Comparison of ENCODE assay signal across 1 cellular context in the genomic region with DNA sequence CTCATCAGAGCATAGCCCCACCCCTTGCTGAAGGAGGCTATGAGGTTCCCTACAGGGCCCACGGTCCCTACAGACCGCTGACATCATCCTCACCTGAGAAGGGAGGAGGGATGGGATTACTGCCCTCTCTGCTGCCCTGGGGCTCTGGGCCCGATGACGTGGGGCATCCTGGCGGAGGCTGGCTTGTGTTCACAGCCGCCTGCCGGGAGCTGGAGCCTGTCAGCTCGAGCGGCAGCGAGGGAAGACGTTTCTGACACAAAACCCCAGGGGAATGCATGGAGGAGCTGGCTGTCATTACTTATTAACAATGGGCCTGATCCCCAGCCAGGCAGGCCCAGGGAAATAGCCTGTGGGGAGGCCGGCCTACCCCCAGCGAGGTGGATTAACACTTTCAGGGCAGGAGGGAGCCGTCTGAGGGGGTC.
A peak's percentile ranks its signal among the peaks of the same experiment; 100 is the strongest.
TF ChIP-seq lines count a peak whose summit lies in the region.

No MANE protein-coding gene starts in this region.

TF ChIP-seq in HEK293, 187 proteins besides CTCF, POLR2A, EP300 and RAD21 (continued from another document):
- peak; percentile 47 for TF ChIP-seq KLF1 (tag by site-specific recombination; IDR thresholded peaks at IDR 0.05)
- no peak for TF ChIP-seq ZNF549 (tag by site-specific recombination; IDR thresholded peaks at IDR 0.05)
- TF ChIP-seq ZNF324 (tag by site-specific recombination; IDR thresholded peaks at IDR 0.05) = peak; percentile 68
- TF ChIP-seq KLF10 (tag by site-specific recombination; IDR thresholded peaks at IDR 0.05) = peak; percentile 55; the same call in 1 of the 2 replicates
- TF ChIP-seq SP2 (tag by site-specific recombination; IDR thresholded peaks at IDR 0.05) = peak; percentile 56
- TF ChIP-seq ZNF223 (tag by site-specific recombination; IDR thresholded peaks at IDR 0.05) = no peak
- peak; percentile 77 for TF ChIP-seq GLIS2 (tag by site-specific recombination; IDR thresholded peaks at IDR 0.05)
- TF ChIP-seq ZNF670 (tag by site-specific recombination; IDR thresholded peaks at IDR 0.05; ENCODE audit: low read depth) = no peak
- TF ChIP-seq ZNF423 (tag by site-specific recombination; IDR thresholded peaks at IDR 0.05) = peak; percentile 90
- TF ChIP-seq, protein P1, sequence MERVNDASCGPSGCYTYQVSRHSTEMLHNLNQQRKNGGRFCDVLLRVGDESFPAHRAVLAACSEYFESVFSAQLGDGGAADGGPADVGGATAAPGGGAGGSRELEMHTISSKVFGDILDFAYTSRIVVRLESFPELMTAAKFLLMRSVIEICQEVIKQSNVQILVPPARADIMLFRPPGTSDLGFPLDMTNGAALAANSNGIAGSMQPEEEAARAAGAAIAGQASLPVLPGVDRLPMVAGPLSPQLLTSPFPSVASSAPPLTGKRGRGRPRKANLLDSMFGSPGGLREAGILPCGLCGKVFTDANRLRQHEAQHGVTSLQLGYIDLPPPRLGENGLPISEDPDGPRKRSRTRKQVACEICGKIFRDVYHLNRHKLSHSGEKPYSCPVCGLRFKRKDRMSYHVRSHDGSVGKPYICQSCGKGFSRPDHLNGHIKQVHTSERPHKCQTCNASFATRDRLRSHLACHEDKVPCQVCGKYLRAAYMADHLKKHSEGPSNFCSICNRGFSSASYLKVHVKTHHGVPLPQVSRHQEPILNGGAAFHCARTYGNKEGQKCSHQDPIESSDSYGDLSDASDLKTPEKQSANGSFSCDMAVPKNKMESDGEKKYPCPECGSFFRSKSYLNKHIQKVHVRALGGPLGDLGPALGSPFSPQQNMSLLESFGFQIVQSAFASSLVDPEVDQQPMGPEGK (tag by site-specific recombination; IDR thresholded peaks at IDR 0.05) = peak; percentile 79
- peak; percentile 28; the same call in 1 of the 2 replicates for TF ChIP-seq ZNF335 (tag by site-specific recombination; conservative IDR thresholded peaks at IDR 0.05)
- no peak for TF ChIP-seq ZNF211 (tag by site-specific recombination; IDR thresholded peaks at IDR 0.05; ENCODE audit: low read depth)
- TF ChIP-seq, protein P2, sequence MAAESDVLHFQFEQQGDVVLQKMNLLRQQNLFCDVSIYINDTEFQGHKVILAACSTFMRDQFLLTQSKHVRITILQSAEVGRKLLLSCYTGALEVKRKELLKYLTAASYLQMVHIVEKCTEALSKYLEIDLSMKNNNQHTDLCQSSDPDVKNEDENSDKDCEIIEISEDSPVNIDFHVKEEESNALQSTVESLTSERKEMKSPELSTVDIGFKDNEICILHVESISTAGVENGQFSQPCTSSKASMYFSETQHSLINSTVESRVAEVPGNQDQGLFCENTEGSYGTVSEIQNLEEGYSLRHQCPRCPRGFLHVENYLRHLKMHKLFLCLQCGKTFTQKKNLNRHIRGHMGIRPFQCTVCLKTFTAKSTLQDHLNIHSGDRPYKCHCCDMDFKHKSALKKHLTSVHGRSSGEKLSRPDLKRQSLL (tag by site-specific recombination; IDR thresholded peaks at IDR 0.05) = peak; percentile 77
- peak; percentile 27; the same call in 1 of the 2 replicates for TF ChIP-seq MZF1 (tag by site-specific recombination; IDR thresholded peaks at IDR 0.05; ENCODE audit: borderline replicate concordance)
- TF ChIP-seq ZFHX2 (tag by site-specific recombination; conservative IDR thresholded peaks at IDR 0.05) = 0 out of 2 replicates have a peak, but pooled peaks have one; percentile 14
- TF ChIP-seq ZNF10 (tag by site-specific recombination; IDR thresholded peaks at IDR 0.05) = peak; percentile 38; the same call in 1 of the 2 replicates
- TF ChIP-seq ZNF561 (tag by site-specific recombination; IDR thresholded peaks at IDR 0.05; ENCODE audit: borderline replicate concordance) = 0 out of 2 replicates have a peak, but pooled peaks have one; percentile 29
- TF ChIP-seq KLF9 (tag by site-specific recombination; IDR thresholded peaks at IDR 0.05; ENCODE audit: low read depth) = no peak
- TF ChIP-seq, protein P3, sequence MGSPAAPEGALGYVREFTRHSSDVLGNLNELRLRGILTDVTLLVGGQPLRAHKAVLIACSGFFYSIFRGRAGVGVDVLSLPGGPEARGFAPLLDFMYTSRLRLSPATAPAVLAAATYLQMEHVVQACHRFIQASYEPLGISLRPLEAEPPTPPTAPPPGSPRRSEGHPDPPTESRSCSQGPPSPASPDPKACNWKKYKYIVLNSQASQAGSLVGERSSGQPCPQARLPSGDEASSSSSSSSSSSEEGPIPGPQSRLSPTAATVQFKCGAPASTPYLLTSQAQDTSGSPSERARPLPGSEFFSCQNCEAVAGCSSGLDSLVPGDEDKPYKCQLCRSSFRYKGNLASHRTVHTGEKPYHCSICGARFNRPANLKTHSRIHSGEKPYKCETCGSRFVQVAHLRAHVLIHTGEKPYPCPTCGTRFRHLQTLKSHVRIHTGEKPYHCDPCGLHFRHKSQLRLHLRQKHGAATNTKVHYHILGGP (tag by site-specific recombination; IDR thresholded peaks at IDR 0.05) = no peak
- peak; percentile 66 for TF ChIP-seq ZBTB17 (tag by site-specific recombination; IDR thresholded peaks at IDR 0.05)
- no peak for TF ChIP-seq SALL2 (tag by site-specific recombination; IDR thresholded peaks at IDR 0.05; ENCODE audit: borderline replicate concordance)
- peak; percentile 68 for TF ChIP-seq ZBTB20 (tag by site-specific recombination; IDR thresholded peaks at IDR 0.05)
- peak; percentile 66; the same call in 1 of the 2 replicates for TF ChIP-seq KLF8 (tag by site-specific recombination; IDR thresholded peaks at IDR 0.05)
- no peak for TF ChIP-seq ZNF157 (tag by site-specific recombination; IDR thresholded peaks at IDR 0.05)
- TF ChIP-seq, protein P4, sequence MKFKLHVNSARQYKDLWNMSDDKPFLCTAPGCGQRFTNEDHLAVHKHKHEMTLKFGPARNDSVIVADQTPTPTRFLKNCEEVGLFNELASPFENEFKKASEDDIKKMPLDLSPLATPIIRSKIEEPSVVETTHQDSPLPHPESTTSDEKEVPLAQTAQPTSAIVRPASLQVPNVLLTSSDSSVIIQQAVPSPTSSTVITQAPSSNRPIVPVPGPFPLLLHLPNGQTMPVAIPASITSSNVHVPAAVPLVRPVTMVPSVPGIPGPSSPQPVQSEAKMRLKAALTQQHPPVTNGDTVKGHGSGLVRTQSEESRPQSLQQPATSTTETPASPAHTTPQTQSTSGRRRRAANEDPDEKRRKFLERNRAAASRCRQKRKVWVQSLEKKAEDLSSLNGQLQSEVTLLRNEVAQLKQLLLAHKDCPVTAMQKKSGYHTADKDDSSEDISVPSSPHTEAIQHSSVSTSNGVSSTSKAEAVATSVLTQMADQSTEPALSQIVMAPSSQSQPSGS (tag by site-specific recombination; IDR thresholded peaks at IDR 0.05; ENCODE audit: low read depth) = peak; percentile 96
- TF ChIP-seq, protein P5, sequence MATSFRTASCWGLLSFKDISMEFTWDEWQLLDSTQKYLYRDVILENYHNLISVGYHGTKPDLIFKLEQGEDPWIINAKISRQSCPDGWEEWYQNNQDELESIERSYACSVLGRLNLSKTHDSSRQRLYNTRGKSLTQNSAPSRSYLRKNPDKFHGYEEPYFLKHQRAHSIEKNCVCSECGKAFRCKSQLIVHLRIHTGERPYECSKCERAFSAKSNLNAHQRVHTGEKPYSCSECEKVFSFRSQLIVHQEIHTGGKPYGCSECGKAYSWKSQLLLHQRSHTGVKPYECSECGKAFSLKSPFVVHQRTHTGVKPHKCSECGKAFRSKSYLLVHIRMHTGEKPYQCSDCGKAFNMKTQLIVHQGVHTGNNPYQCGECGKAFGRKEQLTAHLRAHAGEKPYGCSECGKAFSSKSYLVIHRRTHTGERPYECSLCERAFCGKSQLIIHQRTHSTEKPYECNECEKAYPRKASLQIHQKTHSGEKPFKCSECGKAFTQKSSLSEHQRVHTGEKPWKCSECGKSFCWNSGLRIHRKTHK (tag by site-specific recombination; IDR thresholded peaks at IDR 0.05) = no peak
- peak; percentile 76 for TF ChIP-seq OSR2 (tag by site-specific recombination; IDR thresholded peaks at IDR 0.05)
- TF ChIP-seq ZNF184 (tag by site-specific recombination; IDR thresholded peaks at IDR 0.05) = no peak
- TF ChIP-seq KLF7 (tag by site-specific recombination; IDR thresholded peaks at IDR 0.05; ENCODE audit: borderline replicate concordance) = no peak
- TF ChIP-seq ZXDB (tag by site-specific recombination; IDR thresholded peaks at IDR 0.05) = 0 out of 2 replicates have a peak, but pooled peaks have one; percentile 34
- TF ChIP-seq, protein P6, sequence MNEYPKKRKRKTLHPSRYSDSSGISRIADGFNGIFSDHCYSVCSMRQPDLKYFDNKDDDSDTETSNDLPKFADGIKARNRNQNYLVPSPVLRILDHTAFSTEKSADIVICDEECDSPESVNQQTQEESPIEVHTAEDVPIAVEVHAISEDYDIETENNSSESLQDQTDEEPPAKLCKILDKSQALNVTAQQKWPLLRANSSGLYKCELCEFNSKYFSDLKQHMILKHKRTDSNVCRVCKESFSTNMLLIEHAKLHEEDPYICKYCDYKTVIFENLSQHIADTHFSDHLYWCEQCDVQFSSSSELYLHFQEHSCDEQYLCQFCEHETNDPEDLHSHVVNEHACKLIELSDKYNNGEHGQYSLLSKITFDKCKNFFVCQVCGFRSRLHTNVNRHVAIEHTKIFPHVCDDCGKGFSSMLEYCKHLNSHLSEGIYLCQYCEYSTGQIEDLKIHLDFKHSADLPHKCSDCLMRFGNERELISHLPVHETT (tag by site-specific recombination; IDR thresholded peaks at IDR 0.05) = peak; percentile 77; the same call in 1 of the 2 replicates
- peak; percentile 49; the same call in 1 of the 2 replicates for TF ChIP-seq ZNF843 (tag by site-specific recombination; IDR thresholded peaks at IDR 0.05)
- peak; percentile 97 for TF ChIP-seq ZNF629 (tag by site-specific recombination; IDR thresholded peaks at IDR 0.05)
- no peak for TF ChIP-seq ZNF404 (tag by site-specific recombination; IDR thresholded peaks at IDR 0.05)
